ENCODE assay signal across 8 cellular contexts in genomic region chr17:49762148-49762941, GRCh38. TPM values are rescaled to one million over a fixed set of nuclear protein-coding genes. Genes with fewer than 3 reads are reported as not detected.
DNase-seq lines count a peak whose midpoint lies in the region; ATAC-seq, FAIRE-seq and TF ChIP-seq lines count a peak whose summit lies in the region.

No MANE protein-coding gene starts in this region.

- POLR2A ChIA-PET in GM12878 (lab: Charles Lee) = interaction anchor here (0.6 to 8.5 kb wide), 9 partner anchors 9 to 55 kb away, joined by 3 to 116 read pairs (median 7); partner anchors contain the start of genes KAT7 and SLC35B1

- H3K36me3 ChIP-seq in heart right ventricle (peaks cover 0 to 10% (median 0%) of the 10 kb centered on the region in 9 donors), GM12878 (ENCODE audit: control insufficient read depth in 2 of 2, insufficient read depth in 2 of 2, low read length in 1 of 2) (0 out of 4 replicates have a peak, but pooled peaks cover 0 to 6% of the 10 kb centered on the region in 2 experiments), uterus (no peaks in the 10 kb centered on the region)

- CTCF ChIA-PET in GM12878 (lab: Yijun Ruan, JAX) = interaction anchor here (0.7 to 4.2 kb wide), 6 partner anchors 10 to 53 kb away, joined by 3 to 36 read pairs (median 4); partner anchors contain the start of gene SLC35B1

- H3K9me3 ChIP-seq in heart right ventricle = no peaks in the 10 kb centered on the region
- no peaks in the 10 kb centered on the region for H3K9me3 ChIP-seq in GM12878 (replicated peaks; ENCODE audit: control insufficient read depth, insufficient read depth, low read length)
- H3K9me3 ChIP-seq in uterus = no peaks in the 10 kb centered on the region

- peak overlapping the region in 7 of 10 donors; percentile 62 to 78 (median 72) for H3K4me3 ChIP-seq in heart right ventricle
- peak overlapping the region; percentile 86 for H3K4me3 ChIP-seq in GM12878
- H3K4me3 ChIP-seq in uterus = peak overlapping the region; percentile 67 to 99

- H3K79me2 ChIP-seq in GM12878 (ENCODE audit: control insufficient read depth, insufficient read depth, low read length) = peaks cover 21% of the 10 kb centered on the region

- peaks cover 20% of the 10 kb centered on the region for H3K27me3 Mint-ChIP-seq in mesothelial cell of epicardium (ENCODE audit: low read depth)

- no TSS peak for BruUV-seq in GM12878 (replicated peaks; lab: Mats Ljungman, UMichigan)

- RAD21 ChIA-PET in GM12878 (lab: Charles Lee; ENCODE audit: unreplicated experiment) = interaction anchor here (1.3 to 4.3 kb wide), 5 partner anchors 15 to 54 kb away, joined by 4 to 37 read pairs (median 6); partner anchors contain the start of gene KAT7

- TF ChIP-seq RAD21 in GM12878 (IDR thresholded peaks at IDR 0.05; ENCODE audit: insufficient read depth, low read depth, low read length) = no peak

- 77 to 80% methylated on average over 6 of the region's 6 CpGs for WGBS in heart right ventricle, 2 donors
- WGBS in GM12878 (ENCODE audit: insufficient coverage, insufficient replicate concordance, low lambda C conversion rate, missing lambda C conversion rate) = 92% methylated on average over 6 of the region's 6 CpGs

- no peaks in the 10 kb centered on the region for H3K27me3 ChIP-seq in heart right ventricle
- H3K27me3 ChIP-seq in GM12878 (replicated peaks in 1 of 2; ENCODE audit: control insufficient read depth in 2 of 2, insufficient read depth in 2 of 2, low read length in 1 of 2) = no peaks in the 10 kb centered on the region
- no peaks in the 10 kb centered on the region for H3K27me3 ChIP-seq in uterus

- H3K4me2 ChIP-seq in GM12878 (ENCODE audit: control insufficient read depth, insufficient read depth) = peak overlapping the region; percentile 91

- no peak overlapping the region for H2AFZ ChIP-seq in GM12878 (ENCODE audit: control insufficient read depth, low read depth, low read length)

- H3K9ac ChIP-seq in GM12878 (ENCODE audit: control insufficient read depth, insufficient read depth, low read length) = peak overlapping the region; percentile 43; the same call in 1 of the 2 replicates

- TF ChIP-seq POLR2A in GM12878 (IDR thresholded peaks at IDR 0.05; ENCODE audit: low read depth, low read length) (no peak), uterus (IDR thresholded peaks at IDR 0.05) (no peak)

- no peaks in the 10 kb centered on the region for H3K36me3 Mint-ChIP-seq in mesothelial cell of epicardium

- peaks cover 27% of the 10 kb centered on the region for H3K4me1 Mint-ChIP-seq in mesothelial cell of epicardium

- FAIRE-seq in GM12878 (lab: Jason Lieb, UNC) = no peak

- H3K4me3 Mint-ChIP-seq in mesothelial cell of epicardium = peak overlapping the region; percentile 93

- H3K27ac ChIP-seq in heart right ventricle (peak overlapping the region in 1 of 10 donors; percentile 78), GM12878 (ENCODE audit: control insufficient read depth, insufficient read depth) (no peak overlapping the region; the same call in 1 of the 2 replicates), uterus (peak overlapping the region; percentile 75 to 80)

- SMC1A ChIA-PET in GM12878 (lab: Charles Lee; ENCODE audit: uncharacterized antibody, unreplicated experiment) = interaction anchor here (1.0 to 12.5 kb wide), 9 partner anchors 13 to 59 kb away, joined by 3 to 128 read pairs (median 4); no protein-coding TSS in a partner anchor

- intact Hi-C loops in heart right ventricle (cut with DNase I) (loop anchor here in 4 of 10 donors (2.0 to 5.0 kb wide), 3 partner anchors 20 to 40 kb away; no protein-coding TSS in a partner anchor), cardiac septum (cut with DNase I) (loop anchor here (5.0 kb wide), 1 partner anchor 35 kb away; no protein-coding TSS in a partner anchor), GM12878 (cut with micrococcal nuclease; ENCODE audit: unreplicated experiment) (loop anchor here (5.0 kb wide), 1 partner anchor 55 kb away; the partner anchor contains the start of gene SLC35B1), uterus (cut with DNase I; ENCODE audit: low total_unique reads) (no loop called here)

- no peak for DNase-seq in heart right ventricle
- DNase-seq in cardiac septum (ENCODE audit: low spot score) = no peak
- DNase-seq in GM12878 (ENCODE audit: low read depth, low spot score) = no peak
- no peak for DNase-seq in mesothelial cell of epicardium (ENCODE audit: low spot score in 2 of 2, unreplicated experiment in 2 of 2)
- no peak for DNase-seq in uterus
- no peak for DNase-seq in KG1 (lab: John Stamatoyannopoulos, UW)
- no peak for DNase-seq in cortex of kidney (lab: John Stamatoyannopoulos, UW)

- no peaks in the 10 kb centered on the region; the same call in 1 of the 2 replicates for H4K20me1 ChIP-seq in GM12878 (ENCODE audit: control insufficient read depth, insufficient read depth)

- in situ Hi-C loops in GM12878 (cut with MboI) = no loop called here

- H3K4me1 ChIP-seq in heart right ventricle (peaks cover 0 to 52% (median 32%) of the 10 kb centered on the region in 9 donors), GM12878 (ENCODE audit: control insufficient read depth, insufficient read depth, low read length) (peaks cover 18% of the 10 kb centered on the region), uterus (peaks cover 0 to 8% of the 10 kb centered on the region in 2 donors)

- no peaks in the 10 kb centered on the region for H3K9me3 Mint-ChIP-seq in mesothelial cell of epicardium

- ATAC-seq in heart right ventricle (no peak), GM12878 (no peak), GM18517 (IDR thresholded peaks at IDR 0.05; ENCODE audit: unreplicated experiment) (no peak)

- H3K27ac Mint-ChIP-seq in mesothelial cell of epicardium = no peak overlapping the region

- TF ChIP-seq CTCF in heart right ventricle (IDR thresholded peaks at IDR 0.05) = no peak
- TF ChIP-seq CTCF in GM12878 (IDR thresholded peaks at IDR 0.05 in 2 of 3, conservative IDR thresholded peaks at IDR 0.05 in 1 of 3; ENCODE audit: control insufficient read depth in 2 of 3, extremely low read depth in 1 of 3, insufficient read depth in 1 of 3, low read depth in 3 of 3, low read length in 3 of 3) = no peak
- no peak for TF ChIP-seq CTCF in mesothelial cell of epicardium (IDR thresholded peaks at IDR 0.05; ENCODE audit: unreplicated experiment)
- TF ChIP-seq CTCF in uterus (IDR thresholded peaks at IDR 0.05) = no peak

- no peak for TF ChIP-seq EP300 in GM12878 (IDR thresholded peaks at IDR 0.05; ENCODE audit: borderline replicate concordance in 1 of 2, control insufficient read depth in 1 of 2, low read depth in 2 of 2, low read length in 2 of 2)

RNA-seq across cellular contexts. Expression of gene FAM117A, which starts 1.6 kb away (rescaled TPM):
- 10 to 100 TPM in 6 of 10 donors, 1 to 10 TPM in 4; 4.0 to 14.0 (median 10.5) TPM for total RNA-seq in heart right ventricle
- polyA plus RNA-seq in heart right ventricle = 1 to 10 TPM; 6.1 to 7.6 TPM
- total RNA-seq in cardiac septum = 5.8 TPM
- 18.9 and 25.4 TPM in 2 replicates for total RNA-seq in GM12878 (2013; cell fraction: nucleolus; rRNA removed)
- total RNA-seq in GM12878 (2014; rRNA removed) = 16.8 and 21.3 TPM in 2 replicates
- total RNA-seq in GM12878 (2014; rRNA removed; fragmentation: Illumina TruSeq; extraction: Trizol) = 10.9 and 11.9 TPM in 2 replicates
- total RNA-seq in GM12878 (2021) = 21.2 and 24.8 TPM in 2 replicates
- 20.4 TPM for polyA plus RNA-seq in GM12878 (2011; ENCODE audit: low read depth)
- polyA plus RNA-seq in GM12878 (2011; rRNA removed) = 9.3 and 17.5 TPM in 2 replicates
- 20.8 and 23.2 TPM in 2 replicates for polyA plus RNA-seq in GM12878 (2011; cell fraction: cytosol; rRNA removed)
- polyA plus RNA-seq in GM12878 (2011; cell fraction: nucleus; rRNA removed) = 23.2 and 28.5 TPM in 2 replicates
- 30.8 and 33.5 TPM in 2 replicates for polyA plus RNA-seq in GM12878 (2012)
- polyA plus RNA-seq in GM12878 (2014; fragmentation: Illumina TruSeq; extraction: Trizol) = 15.4 and 24.6 TPM in 2 replicates
- polyA plus RNA-seq in GM12878 (2014; fragmentation: Nextera tagmentation; extraction: Ambion mirVana) = 1 to 10 TPM; 2.1 to 3.3 TPM
- 24.5 and 25.8 TPM in 2 replicates for polyA plus RNA-seq in GM12878 (2014; rRNA removed)
- polyA plus RNA-seq in GM12878 (2016; fragmentation: Nextera tagmentation; extraction: Ambion mirVana) = 10 to 100 TPM; 18.7 to 29.6 TPM
- 10.5 and 29.3 TPM in 2 replicates for polyA minus RNA-seq in GM12878 (2011; rRNA and poly(A)+ RNA removed)
- polyA minus RNA-seq in GM12878 (2011; cell fraction: cytosol; rRNA and poly(A)+ RNA removed) = 8.6 and 10.8 TPM in 2 replicates
- polyA minus RNA-seq in GM12878 (2011; cell fraction: nucleus; rRNA and poly(A)+ RNA removed) = 12.2 and 18.0 TPM in 2 replicates
- 15.7 to 16.5 TPM (median 16.1 TPM) in 3 replicates for total RNA-seq in mesothelial cell of epicardium
- 10 to 100 TPM in 3 of 4 donors, 1 to 10 TPM in 1; 2.6 to 40.2 (median 19.5) TPM for total RNA-seq in uterus

RNA-seq across cellular contexts. Expression of gene KAT7, which starts 26.1 kb away (rescaled TPM):
- 10 to 100 TPM; 48.9 to 81.3 (median 66.3) TPM for total RNA-seq in heart right ventricle
- polyA plus RNA-seq in heart right ventricle = 10 to 100 TPM in 1 of 2 donors, 1 to 10 TPM in 1; 5.9 to 16.7 TPM
- 63.2 TPM for total RNA-seq in cardiac septum
- total RNA-seq in GM12878 (2013; cell fraction: nucleolus; rRNA removed) = 109 and 115 TPM in 2 replicates
- 19.5 and 26.1 TPM in 2 replicates for total RNA-seq in GM12878 (2014; rRNA removed)
- total RNA-seq in GM12878 (2014; rRNA removed; fragmentation: Illumina TruSeq; extraction: Trizol) = 26.1 and 28.4 TPM in 2 replicates
- 40.1 and 45.8 TPM in 2 replicates for total RNA-seq in GM12878 (2021)
- polyA plus RNA-seq in GM12878 (2011; ENCODE audit: low read depth) = 16.9 TPM
- polyA plus RNA-seq in GM12878 (2011; rRNA removed) = 20.5 and 24.2 TPM in 2 replicates
- polyA plus RNA-seq in GM12878 (2011; cell fraction: cytosol; rRNA removed) = 21.1 and 27.5 TPM in 2 replicates
- 47.7 and 49.1 TPM in 2 replicates for polyA plus RNA-seq in GM12878 (2011; cell fraction: nucleus; rRNA removed)
- polyA plus RNA-seq in GM12878 (2012) = 20.5 and 24.9 TPM in 2 replicates
- 30.6 and 40.2 TPM in 2 replicates for polyA plus RNA-seq in GM12878 (2014; fragmentation: Illumina TruSeq; extraction: Trizol)
- polyA plus RNA-seq in GM12878 (2014; fragmentation: Nextera tagmentation; extraction: Ambion mirVana) = 1 to 10 TPM; 6.6 to 8.7 TPM
- 15.9 and 19.9 TPM in 2 replicates for polyA plus RNA-seq in GM12878 (2014; rRNA removed)
- polyA plus RNA-seq in GM12878 (2016; fragmentation: Nextera tagmentation; extraction: Ambion mirVana) = 10 to 100 TPM; 41.2 to 44.5 TPM
- polyA minus RNA-seq in GM12878 (2011; rRNA and poly(A)+ RNA removed) = 43.1 and 50.0 TPM in 2 replicates
- 14.2 and 15.8 TPM in 2 replicates for polyA minus RNA-seq in GM12878 (2011; cell fraction: cytosol; rRNA and poly(A)+ RNA removed)
- 27.4 and 50.0 TPM in 2 replicates for polyA minus RNA-seq in GM12878 (2011; cell fraction: nucleus; rRNA and poly(A)+ RNA removed)
- 66.7 to 74.3 TPM (median 69.9 TPM) in 3 replicates for total RNA-seq in mesothelial cell of epicardium
- total RNA-seq in uterus = 100 to 1,000 TPM in 1 of 4 donors, 10 to 100 TPM in 3; 16.8 to 117 (median 40.8) TPM

RNA-seq across cellular contexts. Expression of gene SLC35B1, which starts 54.6 kb away (rescaled TPM):
- total RNA-seq in heart right ventricle (10 to 100 TPM; 60.5 to 92.4 (median 69.1) TPM), cardiac septum (73.8 TPM), GM12878 (2014; rRNA removed) (54.8 and 61.1 TPM in 2 replicates), GM12878 (2014; rRNA removed; fragmentation: Illumina TruSeq; extraction: Trizol) (42.4 and 43.3 TPM in 2 replicates), GM12878 (2021) (39.5 and 46.2 TPM in 2 replicates), mesothelial cell of epicardium (67.7 to 69.2 TPM (median 69.2 TPM) in 3 replicates), uterus (10 to 100 TPM; 23.6 to 49.1 (median 36.3) TPM)
- polyA plus RNA-seq in heart right ventricle (100 to 1,000 TPM in 1 of 2 donors, 10 to 100 TPM in 1; 68.8 to 146 TPM), GM12878 (2011; rRNA removed) (34.4 and 55.3 TPM in 2 replicates), GM12878 (2014; fragmentation: Illumina TruSeq; extraction: Trizol) (51.9 and 58.0 TPM in 2 replicates), GM12878 (2014; fragmentation: Nextera tagmentation; extraction: Ambion mirVana) (10 to 100 TPM; 40.0 to 44.4 TPM), GM12878 (2014; rRNA removed) (48.1 and 51.3 TPM in 2 replicates), GM12878 (2016; fragmentation: Nextera tagmentation; extraction: Ambion mirVana) (100 to 1,000 TPM; 106 to 113 TPM)
- 20.3 and 24.2 TPM in 2 replicates for total RNA-seq in GM12878 (2013; cell fraction: nucleolus; rRNA removed)
- polyA plus RNA-seq in GM12878 (2011; ENCODE audit: low read depth) = 36.2 TPM
- polyA plus RNA-seq in GM12878 (2011; cell fraction: cytosol; rRNA removed) = 55.6 and 57.9 TPM in 2 replicates
- polyA plus RNA-seq in GM12878 (2011; cell fraction: nucleus; rRNA removed) = 60.1 and 74.9 TPM in 2 replicates
- polyA plus RNA-seq in GM12878 (2012) = 30.7 and 48.1 TPM in 2 replicates
- polyA minus RNA-seq in GM12878 (2011; rRNA and poly(A)+ RNA removed) = 42.2 and 43.6 TPM in 2 replicates
- polyA minus RNA-seq in GM12878 (2011; cell fraction: cytosol; rRNA and poly(A)+ RNA removed) = 18.4 and 21.6 TPM in 2 replicates
- polyA minus RNA-seq in GM12878 (2011; cell fraction: nucleus; rRNA and poly(A)+ RNA removed) = 31.4 and 38.0 TPM in 2 replicates
